Comparison of ENCODE assay signal across 14 cellular contexts in genomic region chr16:73399997-73400396, GRCh38.
DNase-seq lines count a peak whose midpoint lies in the region; ATAC-seq and TF ChIP-seq lines count a peak whose summit lies in the region.
"Had no signal": no experiment of that assay in that cellular context is flagged by ENCODE, and none has a peak within 500 bp of the region (broad histone marks: within the 10 kb centered on the region; RNA-seq: fewer than 3 reads in every experiment).

No MANE protein-coding gene starts in this region.

- TF ChIP-seq CTCF in WTC11 (IDR thresholded peaks at IDR 0.05) (no peak), endodermal cell (conservative IDR thresholded peaks at IDR 0.05) (no peak)
- TF ChIP-seq CTCF in CD4-positive, alpha-beta T cell (IDR thresholded peaks at IDR 0.05): no peak

- H2BK120ac ChIP-seq in neuronal stem cell (ENCODE audit: low read depth, low read length): no peak overlapping the region

- H3K4me1 ChIP-seq in endodermal cell (ENCODE audit: control insufficient read depth, insufficient read depth, low read length) (peaks cover 3% of the 10 kb centered on the region), neuronal stem cell (ENCODE audit: control insufficient read depth in 2 of 2, insufficient read depth in 1 of 2, low read depth in 1 of 2, low read length in 2 of 2) (peaks cover 12 to 20% of the 10 kb centered on the region in 2 donors)
- H3K4me1 ChIP-seq in CD8-positive, alpha-beta memory T cell (ENCODE audit: insufficient read depth, low read length): no peaks in the 10 kb centered on the region

- H2BK5ac ChIP-seq in neuronal stem cell (ENCODE audit: low read length): no peak overlapping the region

- H3K27ac Mint-ChIP-seq in WTC11 (peak overlapping the region; percentile 61), endodermal cell (no peak overlapping the region)
- no peak overlapping the region for H3K27ac Mint-ChIP-seq in activated naive CD4-positive, alpha-beta T cell treated with anti-CD3 and anti-CD28 coated beads, Interleukin-2, amount 10 ng/mL, durations not matched to agents 7 days and 5 days
- H3K27ac Mint-ChIP-seq in CD4-positive, alpha-beta T cell: no peak overlapping the region
- no peak overlapping the region for H3K27ac Mint-ChIP-seq in CD8-positive, alpha-beta memory T cell
- H3K27ac Mint-ChIP-seq: CD4-positive, CD25-positive, alpha-beta regulatory T cell had no signal

- no peaks in the 10 kb centered on the region for H3K27me3 ChIP-seq in endodermal cell (ENCODE audit: control insufficient read depth, insufficient read depth, low read length, poor library complexity, severe bottlenecking)
- no peaks in the 10 kb centered on the region for H3K27me3 ChIP-seq in neuronal stem cell (ENCODE audit: control insufficient read depth in 3 of 3, insufficient read depth in 3 of 3, low read depth in 1 of 3, low read length in 3 of 3)
- no peaks in the 10 kb centered on the region for H3K27me3 ChIP-seq in CD4-positive, alpha-beta T cell (ENCODE audit: control insufficient read depth, insufficient read depth, low read length)
- no peaks in the 10 kb centered on the region for H3K27me3 ChIP-seq in CD8-positive, alpha-beta memory T cell (ENCODE audit: insufficient read depth, low read length, poor library complexity, severe bottlenecking)

- no peak overlapping the region for H3K9ac ChIP-seq in endodermal cell (ENCODE audit: extremely low read depth, low read length, poor library complexity, severe bottlenecking)
- H3K9ac ChIP-seq in neuronal stem cell (ENCODE audit: low read depth, low read length, poor library complexity): no peak overlapping the region

- no peak overlapping the region for H4K8ac ChIP-seq in neuronal stem cell (ENCODE audit: low read depth, low read length)

- peak overlapping the region; percentile 59 for H2AFZ ChIP-seq in neuronal stem cell (ENCODE audit: low read length)

- DNase-seq in WTC11 (ENCODE audit: low spot score) (no peak), endodermal cell (no peak), neuronal stem cell (ENCODE audit: low spot score) (no peak)
- DNase-seq in activated naive CD4-positive, alpha-beta T cell treated with anti-CD3 and anti-CD28 coated beads, Interleukin-2, amount 10 ng/mL, durations not matched to agents 7 days and 5 days: no peak
- DNase-seq in CD4-positive, alpha-beta T cell: no peak
- DNase-seq in CD8-positive, alpha-beta memory T cell: no peak
- DNase-seq: Calu3; CD4-positive, CD25-positive, alpha-beta regulatory T cell; COR-L47; DMS53; GF-D8; H9 had no signal

- H3K4ac ChIP-seq in neuronal stem cell (ENCODE audit: low read length): no peak overlapping the region

- no peak overlapping the region for H4K91ac ChIP-seq in neuronal stem cell (ENCODE audit: low read depth, low read length, poor library complexity)

- H3K9me3 ChIP-seq in endodermal cell (ENCODE audit: control insufficient read depth, low read length) (no peaks in the 10 kb centered on the region), neuronal stem cell (replicated peaks in 1 of 2; ENCODE audit: control insufficient read depth in 2 of 2, insufficient read depth in 1 of 2, low read depth in 1 of 2, low read length in 2 of 2) (peaks cover 0 to 10% of the 10 kb centered on the region in 2 donors)
- no peaks in the 10 kb centered on the region for H3K9me3 ChIP-seq in CD4-positive, alpha-beta T cell (ENCODE audit: control insufficient read depth, low read length)
- no peaks in the 10 kb centered on the region for H3K9me3 ChIP-seq in CD8-positive, alpha-beta memory T cell (ENCODE audit: low read length)

- WGBS in endodermal cell (ENCODE audit: insufficient coverage in 1 of 2, insufficient read length in 1 of 2), 2 experiments: 80 to 98% methylated on average over 3 to 5 of the region's 5 CpGs
- WGBS in neuronal stem cell (ENCODE audit: extremely low coverage in 2 of 2, insufficient read length in 2 of 2, insufficient replicate concordance in 1 of 2), 2 donors: no CpG with 5 or more reads among the region's 5 CpGs

- H3K18ac ChIP-seq in neuronal stem cell (ENCODE audit: low read length): no peak overlapping the region

- intact Hi-C loops in CD4-positive, alpha-beta T cell (cut with DNase I, micrococcal nuclease): no loop called here

- no peak overlapping the region for H3K4me3 Mint-ChIP-seq in WTC11
- no peak overlapping the region for H3K4me3 Mint-ChIP-seq in endodermal cell
- no peak overlapping the region for H3K4me3 Mint-ChIP-seq in activated naive CD4-positive, alpha-beta T cell treated with anti-CD3 and anti-CD28 coated beads, Interleukin-2, amount 10 ng/mL, durations not matched to agents 7 days and 5 days
- H3K4me3 Mint-ChIP-seq in CD4-positive, alpha-beta T cell: no peak overlapping the region
- H3K4me3 Mint-ChIP-seq in CD8-positive, alpha-beta memory T cell: no peak overlapping the region
- H3K4me3 Mint-ChIP-seq: CD4-positive, CD25-positive, alpha-beta regulatory T cell; H9 had no signal

- H2BK15ac ChIP-seq in neuronal stem cell (ENCODE audit: low read length): no peak overlapping the region

- H3K9me3 Mint-ChIP-seq in WTC11 (0 out of 2 replicates have a peak, but pooled peaks cover 3% of the 10 kb centered on the region), endodermal cell (peaks cover 9% of the 10 kb centered on the region)
- peaks cover 4% of the 10 kb centered on the region for H3K9me3 Mint-ChIP-seq in activated naive CD4-positive, alpha-beta T cell treated with anti-CD3 and anti-CD28 coated beads, Interleukin-2, amount 10 ng/mL, durations not matched to agents 7 days and 5 days
- no peaks in the 10 kb centered on the region for H3K9me3 Mint-ChIP-seq in CD4-positive, alpha-beta T cell
- H3K9me3 Mint-ChIP-seq in CD8-positive, alpha-beta memory T cell: peaks cover 0 to 7% (median 2%) of the 10 kb centered on the region in 5 donors

- H3K4me2 ChIP-seq in neuronal stem cell (ENCODE audit: insufficient read depth, low read length, poor library complexity, severe bottlenecking): no peak overlapping the region

- H3K36me3 Mint-ChIP-seq in WTC11 (no peaks in the 10 kb centered on the region), endodermal cell (ENCODE audit: low read depth) (no peaks in the 10 kb centered on the region)
- H3K36me3 Mint-ChIP-seq in activated naive CD4-positive, alpha-beta T cell treated with anti-CD3 and anti-CD28 coated beads, Interleukin-2, amount 10 ng/mL, durations not matched to agents 7 days and 5 days: no peaks in the 10 kb centered on the region
- H3K36me3 Mint-ChIP-seq in CD4-positive, alpha-beta T cell (ENCODE audit: low read depth): no peaks in the 10 kb centered on the region
- H3K36me3 Mint-ChIP-seq in CD8-positive, alpha-beta memory T cell: no peaks in the 10 kb centered on the region
- H3K36me3 Mint-ChIP-seq: CD4-positive, CD25-positive, alpha-beta regulatory T cell had no signal

- no peak overlapping the region for H2BK12ac ChIP-seq in neuronal stem cell (ENCODE audit: low read length)

- peaks cover 17% of the 10 kb centered on the region for H3K4me1 Mint-ChIP-seq in WTC11
- H3K4me1 Mint-ChIP-seq in endodermal cell: peaks cover 51% of the 10 kb centered on the region
- H3K4me1 Mint-ChIP-seq in activated naive CD4-positive, alpha-beta T cell treated with anti-CD3 and anti-CD28 coated beads, Interleukin-2, amount 10 ng/mL, durations not matched to agents 7 days and 5 days: no peaks in the 10 kb centered on the region
- no peaks in the 10 kb centered on the region for H3K4me1 Mint-ChIP-seq in CD4-positive, alpha-beta T cell (ENCODE audit: low read depth)
- H3K4me1 Mint-ChIP-seq in CD8-positive, alpha-beta memory T cell: no peaks in the 10 kb centered on the region
- H3K4me1 Mint-ChIP-seq: CD4-positive, CD25-positive, alpha-beta regulatory T cell had no signal

- H3K14ac ChIP-seq in neuronal stem cell (ENCODE audit: low read length): no peak overlapping the region

- POLR2A ChIA-PET in WTC11 (lab: Charles Lee): no interaction called here
- POLR2A ChIA-PET in CD4-positive, alpha-beta T cell (lab: Charles Lee): no interaction called here
- POLR2A ChIA-PET in CD8-positive, alpha-beta memory T cell (lab: Charles Lee): no interaction called here

- peak overlapping the region; percentile 27 for H3K27ac ChIP-seq in endodermal cell (ENCODE audit: low read depth, low read length)
- H3K27ac ChIP-seq in neuronal stem cell (replicated peaks; ENCODE audit: low read length): no peak overlapping the region
- no peak overlapping the region for H3K27ac ChIP-seq in CD4-positive, alpha-beta T cell (ENCODE audit: low read depth, low read length)
- no peak overlapping the region for H3K27ac ChIP-seq in CD8-positive, alpha-beta memory T cell (ENCODE audit: low read depth, low read length)
- H3K27ac ChIP-seq: C4-2B had no signal

- no peak overlapping the region for H3K23ac ChIP-seq in neuronal stem cell (ENCODE audit: low read depth, low read length, poor library complexity)

- H2AK5ac ChIP-seq in neuronal stem cell (ENCODE audit: low read depth, low read length): no peak overlapping the region

- no peak for ATAC-seq in WTC11
- no peak for ATAC-seq in CD4-positive, alpha-beta T cell (ENCODE audit: poor library complexity)
- ATAC-seq: HCT116 had no signal

- no peak overlapping the region for H3K4me3 ChIP-seq in endodermal cell (ENCODE audit: low read length)
- H3K4me3 ChIP-seq in neuronal stem cell (ENCODE audit: low read length in 2 of 2): no peak overlapping the region
- H3K4me3 ChIP-seq in CD8-positive, alpha-beta memory T cell (ENCODE audit: low read length): no peak overlapping the region

- CTCF ChIA-PET in WTC11 (lab: Charles Lee): interaction anchor here (0.9 to 1.2 kb wide), 2 partner anchors 405 to 567 kb away, joined by 3 to 4 read pairs; no protein-coding TSS in a partner anchor
- CTCF ChIA-PET in activated naive CD4-positive, alpha-beta T cell treated with anti-CD3 and anti-CD28 coated beads, Interleukin-2, amount 10 ng/mL, durations not matched to agents 7 days and 5 days (lab: Charles Lee): no interaction called here
- CTCF ChIA-PET in CD4-positive, alpha-beta T cell (lab: Charles Lee): no interaction called here
- CTCF ChIA-PET in CD8-positive, alpha-beta memory T cell (lab: Charles Lee): no interaction called here

- H3K79me1 ChIP-seq in neuronal stem cell (ENCODE audit: low read depth, low read length): no peaks in the 10 kb centered on the region

- H3K27me3 Mint-ChIP-seq in WTC11 (ENCODE audit: low read depth): no peaks in the 10 kb centered on the region; the same call in 1 of the 2 replicates
- H3K27me3 Mint-ChIP-seq in endodermal cell (ENCODE audit: insufficient read depth): peaks cover 4% of the 10 kb centered on the region
- no peaks in the 10 kb centered on the region for H3K27me3 Mint-ChIP-seq in activated naive CD4-positive, alpha-beta T cell treated with anti-CD3 and anti-CD28 coated beads, Interleukin-2, amount 10 ng/mL, durations not matched to agents 7 days and 5 days
- H3K27me3 Mint-ChIP-seq in CD4-positive, alpha-beta T cell: no peaks in the 10 kb centered on the region
- H3K27me3 Mint-ChIP-seq in CD8-positive, alpha-beta memory T cell: no peaks in the 10 kb centered on the region
- H3K27me3 Mint-ChIP-seq: CD4-positive, CD25-positive, alpha-beta regulatory T cell had no signal

- no peaks in the 10 kb centered on the region for H3K36me3 ChIP-seq in endodermal cell (ENCODE audit: control insufficient read depth, insufficient read depth, low read length)
- no peaks in the 10 kb centered on the region for H3K36me3 ChIP-seq in neuronal stem cell (replicated peaks in 1 of 2; ENCODE audit: control insufficient read depth in 2 of 2, insufficient read depth in 2 of 2, low read length in 2 of 2)
- no peaks in the 10 kb centered on the region for H3K36me3 ChIP-seq in CD8-positive, alpha-beta memory T cell (ENCODE audit: insufficient read depth, low read length)
